Comparison of ENCODE assay signal across 8 cellular contexts in the genomic region with DNA sequence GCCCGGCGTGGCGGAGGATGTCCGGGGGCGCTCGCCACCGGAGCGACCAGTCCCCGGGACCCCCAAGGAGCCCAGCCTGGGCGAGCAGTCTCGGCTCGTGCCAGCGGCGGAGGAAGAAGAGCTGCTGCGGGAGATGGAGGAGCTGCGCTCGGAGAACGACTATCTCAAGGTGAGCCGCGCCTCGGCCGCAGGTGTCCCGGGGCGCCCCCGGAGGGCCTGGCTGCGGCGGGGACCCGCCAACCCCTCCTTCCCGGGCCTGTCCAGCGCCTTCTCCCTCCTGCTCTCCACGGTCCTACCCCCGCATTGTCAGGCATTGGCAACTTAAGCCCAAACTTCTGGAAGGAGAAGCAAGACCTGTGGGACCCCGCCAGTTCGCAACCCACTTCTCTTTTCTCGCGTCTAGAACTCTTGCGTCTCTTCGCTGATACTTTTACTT. TPM values are rescaled to one million over a fixed set of nuclear protein-coding genes. Genes with fewer than 3 reads are reported as not detected.
DNase-seq lines count a peak whose midpoint lies in the region; ATAC-seq, FAIRE-seq and TF ChIP-seq lines count a peak whose summit lies in the region.

No MANE protein-coding gene starts in this region.

- POLR2A ChIA-PET in RWPE1 (lab: Yijun Ruan, JAX; ENCODE audit: low non-redundant PET) (no interaction called here), H1 (lab: Charles Lee; ENCODE audit: partially characterized antibody) (interaction anchor here (1.0 to 2.7 kb wide), 8 partner anchors 11 to 281 kb away, joined by 3 to 12 read pairs (median 4); no protein-coding TSS in a partner anchor)

- TF ChIP-seq RAD21 in H1 (IDR thresholded peaks at IDR 0.05 in 1 of 2, conservative IDR thresholded peaks at IDR 0.05 in 1 of 2; ENCODE audit: low read depth in 2 of 2, low read length in 2 of 2), result no peak

- peaks cover 9% of the 10 kb centered on the region for H3K23me2 ChIP-seq in H1 (ENCODE audit: low read depth, low read length)

- H3K4me3 ChIP-seq in H1 (ENCODE audit: extremely low read depth in 1 of 4, insufficient read depth in 2 of 4, low read depth in 3 of 4, low read length in 4 of 4), result peak overlapping the region; percentile 50 to 72 (median 68)
- H3K4me3 ChIP-seq in osteoblast (ENCODE audit: insufficient read depth, low read length), result peak overlapping the region; percentile 85

- H2BK12ac ChIP-seq in H1 (ENCODE audit: low read depth, low read length), result 0 out of 2 replicates have a peak overlapping the region, but pooled peaks have one; percentile 23

- H4K20me1 ChIP-seq in H1 (replicated peaks in 1 of 2; ENCODE audit: control insufficient read depth in 1 of 2, insufficient read depth in 2 of 2, low read length in 2 of 2) (no peaks in the 10 kb centered on the region), osteoblast (ENCODE audit: insufficient read depth, low read length) (peaks cover 28% of the 10 kb centered on the region)

- no peak for ATAC-seq in HG03045 (IDR thresholded peaks at IDR 0.05; ENCODE audit: unreplicated experiment)
- ATAC-seq in HG02759 (IDR thresholded peaks at IDR 0.05; ENCODE audit: unreplicated experiment), result no peak

- no peak overlapping the region for H2BK120ac ChIP-seq in H1 (replicated peaks; ENCODE audit: low read depth, low read length)

- no peak for FAIRE-seq in H1 (lab: Jason Lieb, UNC)

- H4K8ac ChIP-seq in H1 (ENCODE audit: extremely low read depth, insufficient read depth, low read length), result peak overlapping the region; percentile 58; the same call in 1 of the 2 replicates

- no peak overlapping the region for H2BK20ac ChIP-seq in H1 (ENCODE audit: low read length)

- H3K56ac ChIP-seq in H1 (replicated peaks; ENCODE audit: insufficient read length, low read depth, low read length), result no peak overlapping the region

- H3K79me2 ChIP-seq in H1 (ENCODE audit: control insufficient read depth in 1 of 2, insufficient read depth in 2 of 2, low read length in 2 of 2) (peaks cover 3 to 31% of the 10 kb centered on the region in 2 experiments; a peak in 3 of 4 replicates), osteoblast (ENCODE audit: insufficient read depth, low read length) (peaks cover 43% of the 10 kb centered on the region)

- no peak overlapping the region for H2BK5ac ChIP-seq in H1 (ENCODE audit: low read depth, low read length)

- H3K9me3 ChIP-seq in H1 (ENCODE audit: insufficient read depth in 2 of 2, low read depth in 1 of 2, low read length in 1 of 2) (no peaks in the 10 kb centered on the region), osteoblast (ENCODE audit: low read depth, low read length) (no peaks in the 10 kb centered on the region)

- H3K27ac ChIP-seq in RWPE1, result peak overlapping the region; percentile 95
- H3K27ac ChIP-seq in H1 (ENCODE audit: low read depth, low read length), result no peak overlapping the region
- peak overlapping the region; percentile 32 for H3K27ac ChIP-seq in osteoblast (ENCODE audit: low read depth, low read length)

- H3K4ac ChIP-seq in H1 (replicated peaks; ENCODE audit: insufficient read length, low read depth, low read length), result peak overlapping the region; percentile 95

- peaks cover 2% of the 10 kb centered on the region; the same call in 1 of the 2 replicates for H3K79me1 ChIP-seq in H1 (ENCODE audit: low read depth, low read length)

- TF ChIP-seq EP300 in H1 (IDR thresholded peaks at IDR 0.05; ENCODE audit: borderline replicate concordance in 1 of 2, low read depth in 2 of 2, low read length in 2 of 2), result no peak

- H3K4me2 ChIP-seq in H1 (ENCODE audit: insufficient read depth in 1 of 2, low read depth in 2 of 2, low read length in 2 of 2) (peak overlapping the region; percentile 81 to 82), osteoblast (ENCODE audit: insufficient read depth, low read length) (peak overlapping the region; percentile 95)

- peak overlapping the region; percentile 83 for H3K18ac ChIP-seq in H1 (ENCODE audit: extremely low read depth, low read length)

- no peak overlapping the region for H2AK5ac ChIP-seq in H1 (ENCODE audit: low read depth, low read length)

- H3K9ac ChIP-seq in H1 (replicated peaks in 1 of 4; ENCODE audit: extremely low read depth in 1 of 4, low read depth in 3 of 4, low read length in 3 of 4), result peak overlapping the region; percentile 1 to 79 (median 26); a peak in 3 of 7 replicates

- CTCF ChIA-PET in RWPE1 (lab: Yijun Ruan, JAX), result interaction anchor here (0.6 to 2.1 kb wide), 7 partner anchors 9 to 502 kb away, joined by 3 to 7 read pairs (median 4); no protein-coding TSS in a partner anchor
- CTCF ChIA-PET in H1 (lab: Charles Lee; ENCODE audit: partially characterized antibody), result interaction anchor here (0.6 to 3.3 kb wide), 14 partner anchors 11 to 282 kb away, joined by 3 to 26 read pairs (median 6); no protein-coding TSS in a partner anchor

- DNase-seq in NCI-H1417 (lab: John Stamatoyannopoulos, UW), result peak in 2 of 3 experiments; percentile 64 to 69
- DNase-seq in NCI-H1417 treated with DMSO at 0.1 percent for 48 hours (lab: John Stamatoyannopoulos, UW), result no peak
- peak; percentile 28 for DNase-seq in RWPE1 (ENCODE audit: low spot score)
- DNase-seq in H1 (ENCODE audit: low read depth in 1 of 2, low spot score in 2 of 2), result no peak
- peak; percentile 83 for DNase-seq in osteoblast (ENCODE audit: insufficient read length, low spot score, missing footprints)
- DNase-seq in NCI-H1105 (lab: John Stamatoyannopoulos, UW), result no peak

- H2AFZ ChIP-seq in H1 (ENCODE audit: low read length), result no peak overlapping the region
- peak overlapping the region; percentile 35 for H2AFZ ChIP-seq in osteoblast (ENCODE audit: low read length)

- H3K36me3 ChIP-seq in H1 (ENCODE audit: control insufficient read depth in 2 of 4, insufficient read depth in 4 of 4, low read length in 3 of 4) (no peaks in the 10 kb centered on the region; a peak in 1 of 8 replicates), osteoblast (ENCODE audit: insufficient read depth, low read length) (peaks cover 5% of the 10 kb centered on the region)

- peaks cover 13 to 23% (median 19%) of the 10 kb centered on the region in 4 experiments for H3K4me1 ChIP-seq in H1 (replicated peaks in 1 of 4; ENCODE audit: control insufficient read depth in 3 of 4, insufficient read depth in 4 of 4, low read length in 3 of 4)
- H3K4me1 ChIP-seq in osteoblast (ENCODE audit: insufficient read depth, low read length), result peaks cover 14% of the 10 kb centered on the region

- peak overlapping the region; percentile 51 for H4K91ac ChIP-seq in H1 (replicated peaks; ENCODE audit: insufficient read length, low read length)

- no peak for TF ChIP-seq CTCF in RWPE1 (conservative IDR thresholded peaks at IDR 0.05; ENCODE audit: low read depth)
- TF ChIP-seq CTCF in H1 (IDR thresholded peaks at IDR 0.05; ENCODE audit: control extremely low read depth in 1 of 3, insufficient read depth in 1 of 3, low read depth in 1 of 3, low read length in 3 of 3), result no peak
- TF ChIP-seq CTCF in osteoblast (IDR thresholded peaks at IDR 0.05; ENCODE audit: extremely low read depth, low read depth, low read length), result no peak

- no peak for TF ChIP-seq POLR2A in H1 (IDR thresholded peaks at IDR 0.05; ENCODE audit: control extremely low read depth in 1 of 2, low read depth in 2 of 2, low read length in 2 of 2)

- H3K27me3 ChIP-seq in H1 (replicated peaks in 1 of 4; ENCODE audit: control insufficient read depth in 3 of 4, extremely low read depth in 1 of 4, insufficient read depth in 3 of 4, low read length in 3 of 4), result peaks cover 0 to 7% (median 5%) of the 10 kb centered on the region in 4 experiments; a peak in 5 of 7 replicates
- no peaks in the 10 kb centered on the region for H3K27me3 ChIP-seq in osteoblast (ENCODE audit: insufficient read depth, low read length)

- H3K14ac ChIP-seq in H1 (ENCODE audit: insufficient read length), result no peak overlapping the region

- 1% methylated on average over 19 of the region's 38 CpGs; no CpG with 5 or more reads in 1 of the 2 experiments for WGBS in H1 (ENCODE audit: extremely low coverage in 1 of 2, insufficient coverage in 1 of 2, insufficient read length in 1 of 2, insufficient replicate concordance in 2 of 2, low coverage in 1 of 2, low lambda C conversion rate in 2 of 2, missing lambda C conversion rate in 1 of 2), 2 experiments

- no peak overlapping the region for H2BK15ac ChIP-seq in H1 (ENCODE audit: low read length)

- H4K5ac ChIP-seq in H1 (ENCODE audit: insufficient read length, low read depth, low read length), result no peak overlapping the region

- no peak overlapping the region for H3K23ac ChIP-seq in H1 (ENCODE audit: insufficient read length)

TF ChIP-seq in H1, 55 proteins besides CTCF, POLR2A, EP300 and RAD21:
- TF ChIP-seq SP1 (IDR thresholded peaks at IDR 0.05; ENCODE audit: low read depth, low read length) (no peak), SP2 (IDR thresholded peaks at IDR 0.05; ENCODE audit: low read length) (no peak), SIX5 (IDR thresholded peaks at IDR 0.05; ENCODE audit: low read depth, low read length) (no peak), SIRT6 (IDR thresholded peaks at IDR 0.05; ENCODE audit: low read length) (no peak), FOSL1 (IDR thresholded peaks at IDR 0.05; ENCODE audit: insufficient read depth, low read depth, low read length) (no peak), KDM4A (IDR thresholded peaks at IDR 0.05; ENCODE audit: low read depth, low read length, severe bottlenecking) (no peak), RNF2 (IDR thresholded peaks at IDR 0.05; ENCODE audit: borderline replicate concordance, low read depth, low read length, missing control alignments, poor library complexity, severe bottlenecking) (no peak), TEAD4 (IDR thresholded peaks at IDR 0.05; ENCODE audit: low read depth, low read length) (no peak)

RNA-seq across cellular contexts. Expression of gene MTCL1, which starts 1.2 kb away (rescaled TPM):
- total RNA-seq in H1 (2021; fragmentation: NEBNext Ultra II Directional; extraction: Animal tissue kit (Norgen Biotek cat#: 25700)), result 60.8 and 62.0 TPM in 2 replicates
- 16.6 and 19.8 TPM in 2 replicates for polyA plus RNA-seq in H1 (2011; rRNA removed)
- polyA plus RNA-seq in H1 (2011; cell fraction: cytosol; rRNA removed), result 18.3 TPM
- polyA plus RNA-seq in H1 (2011; cell fraction: nucleus; rRNA removed), result 55.0 TPM
- 28.3 to 36.5 TPM (median 32.7 TPM) in 4 replicates for polyA plus RNA-seq in H1 (2012, experiment 1 of 2)
- 8.4 TPM for polyA plus RNA-seq in H1 (2012, experiment 2 of 2)
- polyA plus RNA-seq in H1 (2013, experiment 1 of 2), result 18.5 TPM
- polyA plus RNA-seq in H1 (2013, experiment 2 of 2), result 19.1 TPM
- 31.5 and 34.8 TPM in 2 replicates for polyA minus RNA-seq in H1 (2011; rRNA and poly(A)+ RNA removed)
- polyA minus RNA-seq in H1 (2011; cell fraction: cytosol; rRNA and poly(A)+ RNA removed), result 29.1 TPM
- 75.2 TPM for polyA minus RNA-seq in H1 (2011; cell fraction: nucleus; rRNA and poly(A)+ RNA removed)
- 38.0 and 44.5 TPM in 2 replicates for total RNA-seq in osteoblast

Comparison
In these comparisons a context has a peak if more than half of its experiments do, and no peak if none do; other contexts are left out.
1. DNase-seq: peak in NCI-H1417 (2 of 3), RWPE1 (single experiment) and osteoblast (single experiment); none in NCI-H1417 treated with DMSO at 0.1 percent for 48 hours (single experiment), H1 (0 of 2) and NCI-H1105 (single experiment).